Comparison of ENCODE assay signal across 8 cellular contexts in genomic region chr3:66997560-66998074, GRCh38. TPM values are rescaled to one million over a fixed set of nuclear protein-coding genes. Genes with fewer than 3 reads are reported as not detected.
DNase-seq lines count a peak whose midpoint lies in the region; ATAC-seq and TF ChIP-seq lines count a peak whose summit lies in the region.

No MANE protein-coding gene starts in this region.

- H3K27me3 ChIP-seq in HUES6 (ENCODE audit: control insufficient read depth, insufficient read depth, low read length), result 0 out of 2 replicates have a peak, but pooled peaks cover 3% of the 10 kb centered on the region
- no peaks in the 10 kb centered on the region for H3K27me3 ChIP-seq in lower lobe of right lung (ENCODE audit: low read depth)

- peak overlapping the region in 4 of 5 experiments; percentile 56 to 95 (median 70) for H3K27ac Mint-ChIP-seq in brain

- peaks cover 4% of the 10 kb centered on the region for H3K36me3 Mint-ChIP-seq in brain

- no peak overlapping the region for H3K9ac ChIP-seq in HUES6 (ENCODE audit: low read length)

- H3K9me3 ChIP-seq in HUES6 (ENCODE audit: control insufficient read depth, insufficient read depth, low read depth, low read length) (no peaks in the 10 kb centered on the region), lower lobe of right lung (no peaks in the 10 kb centered on the region)

- H3K36me3 ChIP-seq in HUES6 (ENCODE audit: control insufficient read depth, insufficient read depth, low read length) (no peaks in the 10 kb centered on the region), lower lobe of right lung (no peaks in the 10 kb centered on the region)

- H3K9me3 Mint-ChIP-seq in brain, result no peaks in the 10 kb centered on the region

- H3K4me3 ChIP-seq in AG10803 (ENCODE audit: low read length) (peak overlapping the region; percentile 57), HUES6 (ENCODE audit: low read depth, low read length) (peak overlapping the region; percentile 42), lower lobe of right lung (peak overlapping the region; percentile 87)

- intact Hi-C loops in lower lobe of right lung (cut with DNase I), result no loop called here

- peaks cover 29% of the 10 kb centered on the region for H3K27me3 Mint-ChIP-seq in brain

- H3K27ac ChIP-seq in HUES6 (ENCODE audit: low read depth, low read length) (no peak overlapping the region), lower lobe of right lung (no peak overlapping the region)

- TF ChIP-seq CTCF in AG10803 (conservative IDR thresholded peaks at IDR 0.05; ENCODE audit: low read length), result no peak
- TF ChIP-seq CTCF in brain (conservative IDR thresholded peaks at IDR 0.05), result no peak
- no peak for TF ChIP-seq CTCF in lower lobe of right lung (IDR thresholded peaks at IDR 0.05)
- TF ChIP-seq CTCF in GM10266 (IDR thresholded peaks at IDR 0.05; ENCODE audit: control insufficient read depth, insufficient read depth, low read depth, missing control alignments), result no peak

- H3K4me1 Mint-ChIP-seq in brain, result peaks cover 27% of the 10 kb centered on the region

- ATAC-seq in lower lobe of right lung, result no peak
- no peak for ATAC-seq in GM19328 (IDR thresholded peaks at IDR 0.05; ENCODE audit: unreplicated experiment)

- H3K4me1 ChIP-seq in HUES6 (ENCODE audit: control insufficient read depth, insufficient read depth, low read length) (no peaks in the 10 kb centered on the region), lower lobe of right lung (peaks cover 18% of the 10 kb centered on the region)

- DNase-seq in AG10803 (ENCODE audit: low read depth) (peak; percentile 61), lower lobe of right lung (peak; percentile 46), GM10266 (ENCODE audit: extremely low spot score) (no peak), NCI-H1694 treated with DMSO at 0.1 percent for 48 hours (lab: John Stamatoyannopoulos, UW) (no peak), NCI-H128 (lab: John Stamatoyannopoulos, UW; ENCODE audit: unreplicated experiment) (no peak)

- H3K4me3 Mint-ChIP-seq in brain, result peak overlapping the region; percentile 87 to 96 (median 91)

RNA-seq across cellular contexts. Expression of gene KBTBD8, which starts 0.5 kb away (rescaled TPM):
- polyA plus RNA-seq in brain (ENCODE audit: insufficient read depth, low read depth, low replicate concordance), result 0.66 TPM
- 5.8 TPM for total RNA-seq in lower lobe of right lung

Comparison
In these comparisons a context has a peak if more than half of its experiments do, and no peak if none do; other contexts are left out.
1. DNase-seq: peak in AG10803 (single experiment) and lower lobe of right lung (single experiment); none in GM10266 (single experiment), NCI-H1694 treated with DMSO at 0.1 percent for 48 hours (single experiment) and NCI-H128 (single experiment).
2. Peak in every context shown above with its lines, with median percentiles within 50 percentile points of each other: H3K4me3 ChIP-seq.